Comparison of ENCODE assay signal across 8 cellular contexts in the genomic region with DNA sequence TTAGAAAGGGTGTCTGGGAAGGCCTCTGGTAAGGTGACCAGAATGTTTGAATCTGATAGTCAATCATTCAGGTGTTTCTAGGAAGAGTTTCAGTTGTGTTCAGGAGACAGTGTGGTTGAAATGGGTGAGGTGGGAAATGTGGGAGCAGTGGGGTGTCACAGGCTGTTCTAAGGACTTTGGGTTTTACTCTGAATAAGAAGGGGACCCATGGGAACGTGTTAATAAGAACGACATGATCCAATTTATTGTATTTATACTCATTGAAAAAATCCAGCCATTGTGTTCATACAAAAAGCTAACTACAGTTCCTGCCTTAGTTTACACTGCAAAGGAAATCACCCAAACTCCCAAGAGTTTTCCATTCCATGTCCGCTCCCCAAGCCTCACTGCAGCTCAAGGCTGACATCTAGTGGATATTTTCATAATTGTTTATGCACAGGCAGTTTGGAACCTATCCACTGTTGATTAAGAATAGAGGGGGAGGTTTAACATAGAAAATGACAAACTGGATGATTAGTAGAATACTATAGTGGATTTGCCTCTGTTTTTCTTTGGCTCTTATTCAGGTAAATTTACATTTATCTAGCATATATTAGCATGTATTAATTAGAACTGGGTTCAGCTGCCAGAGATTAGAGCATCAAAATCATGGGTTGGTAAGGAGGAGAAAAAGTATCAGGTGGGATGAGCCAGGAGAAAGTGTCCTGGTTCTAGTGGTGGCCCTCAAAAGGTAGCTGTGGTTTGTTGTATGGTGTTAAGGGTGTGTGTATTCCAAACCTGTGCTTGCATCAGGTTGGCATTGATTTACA. TPM values are rescaled to one million over a fixed set of nuclear protein-coding genes. Genes with fewer than 3 reads are reported as not detected.
A peak's percentile ranks its signal among the peaks of the same experiment; 100 is the strongest.
DNase-seq lines count a peak whose midpoint lies in the region; ATAC-seq and TF ChIP-seq lines count a peak whose summit lies in the region.

No MANE protein-coding gene starts in this region.

- no peak overlapping the region for H3K27ac Mint-ChIP-seq in activated B cell treated with CpG ODN at 0.5 μM for 24 hours

- peak; percentile 6 for DNase-seq in stimulated activated CD4-positive, alpha-beta T cell treated with anti-CD3 and anti-CD28 coated beads, Interleukin-2, amount 100 ng/mL, for 4 hours (ENCODE audit: low read depth)
- no peak for DNase-seq in stimulated activated CD4-positive, alpha-beta T cell treated with anti-CD3 and anti-CD28 coated beads, Interleukin-2, amount 100 ng/mL, for 24 hours
- peak; percentile 39 for DNase-seq in HCEC 1CT
- peak; percentile 60 for DNase-seq in NCI-H2029 (lab: John Stamatoyannopoulos, UW)
- no peak for DNase-seq in activated B cell treated with CpG ODN at 0.5 μM for 24 hours
- no peak for DNase-seq in Right ventricle myocardium superior
- DNase-seq in putamen (ENCODE audit: low spot score), result peak; percentile 78
- no peak for DNase-seq in activated effector memory CD4-positive, alpha-beta T cell treated with Interleukin-2 at 50 U/mL for 16 hours

- H3K4me1 Mint-ChIP-seq in activated B cell treated with CpG ODN at 0.5 μM for 24 hours, result peaks cover 18% of the 10 kb centered on the region

- H3K4me3 Mint-ChIP-seq in activated B cell treated with CpG ODN at 0.5 μM for 24 hours, result no peak overlapping the region

- no peaks in the 10 kb centered on the region for H3K9me3 Mint-ChIP-seq in activated B cell treated with CpG ODN at 0.5 μM for 24 hours

- intact Hi-C loops in activated B cell treated with CpG ODN at 0.5 μM for 24 hours (cut with micrococcal nuclease) (loop anchor here (1.0 to 10.0 kb wide), 8 partner anchors 167 to 1747 kb away; partner anchors contain the start of genes NR4A3, RNF20 and TEX10), Right ventricle myocardium superior (cut with DNase I) (loop anchor here (2.0 to 10.0 kb wide), 3 partner anchors 91 to 241 kb away; partner anchors contain the start of gene TEX10)

- CTCF ChIA-PET in activated B cell treated with CpG ODN at 0.5 μM for 24 hours (lab: Charles Lee), result interaction anchor here (0.7 to 1.3 kb wide), 4 partner anchors 11 to 1748 kb away, joined by 3 to 6 read pairs (median 4); no protein-coding TSS in a partner anchor

- ATAC-seq in activated B cell treated with CpG ODN at 0.5 μM for 24 hours (ENCODE audit: low read depth) (no peak), Right ventricle myocardium superior (ENCODE audit: poor library complexity) (peak; percentile 74)

- POLR2A ChIA-PET in activated B cell treated with CpG ODN at 0.5 μM for 24 hours (lab: Charles Lee), result no interaction called here

- H3K36me3 Mint-ChIP-seq in activated B cell treated with CpG ODN at 0.5 μM for 24 hours (ENCODE audit: low read depth), result no peaks in the 10 kb centered on the region

- peak; percentile 69 for TF ChIP-seq CTCF in activated B cell treated with CpG ODN at 0.5 μM for 24 hours (IDR thresholded peaks at IDR 0.05)

- no peaks in the 10 kb centered on the region for H3K27me3 Mint-ChIP-seq in activated B cell treated with CpG ODN at 0.5 μM for 24 hours

RNA-seq across cellular contexts. Expression of gene CAVIN4, which starts 17.7 kb away (rescaled TPM):
- total RNA-seq in activated B cell treated with CpG ODN at 0.5 μM for 24 hours (0.09 TPM in 1 of 2 replicates, not detected in the other), Right ventricle myocardium superior (66.6 TPM)

Comparison
In these comparisons a context has a peak if more than half of its experiments do, and no peak if none do; other contexts are left out.
1. DNase-seq: peak in stimulated activated CD4-positive, alpha-beta T cell treated with anti-CD3 and anti-CD28 coated beads, Interleukin-2, amount 100 ng/mL, for 4 hours (single experiment), HCEC 1CT (single experiment), NCI-H2029 (single experiment) and putamen (single experiment); none in stimulated activated CD4-positive, alpha-beta T cell treated with anti-CD3 and anti-CD28 coated beads, Interleukin-2, amount 100 ng/mL, for 24 hours (0 of 2), activated B cell treated with CpG ODN at 0.5 μM for 24 hours (single experiment), Right ventricle myocardium superior (single experiment) and activated effector memory CD4-positive, alpha-beta T cell treated with Interleukin-2 at 50 U/mL for 16 hours (single experiment).
2. RNA of gene CAVIN4, which starts 17.7 kb away (total RNA-seq): 66.6 TPM in Right ventricle myocardium superior (single experiment); 0.09 TPM in activated B cell treated with CpG ODN at 0.5 μM for 24 hours; every median in the first group is over 10 times any median in the second.